17 cellular contexts compared by ENCODE assay signal in genomic region chr9:125996671-125997509, GRCh38.
"Had no signal": no experiment of that assay in that cellular context is flagged by ENCODE, and none has a peak within 500 bp of the region (broad histone marks: within the 10 kb centered on the region; RNA-seq: fewer than 3 reads in every experiment).

No MANE protein-coding gene starts in this region.

- H3K36me3 Mint-ChIP-seq: activated naive CD8-positive, alpha-beta T cell treated with anti-CD3 and anti-CD28 coated beads, Interleukin-2, amount 10 ng/mL, durations not matched to agents 7 days and 5 days; naive thymus-derived CD8-positive, alpha-beta T cell; type B pancreatic cell; WTC11 had no signal

- H3K4me1 Mint-ChIP-seq: activated naive CD8-positive, alpha-beta T cell treated with anti-CD3 and anti-CD28 coated beads, Interleukin-2, amount 10 ng/mL, durations not matched to agents 7 days and 5 days had no signal

- H3K9me3 ChIP-seq: heart right ventricle, thoracic aorta had no signal

- H3K4me1 ChIP-seq: heart right ventricle had no signal

- DNase-seq: activated naive CD4-positive, alpha-beta T cell; activated naive CD8-positive, alpha-beta T cell treated with anti-CD3 and anti-CD28 coated beads, Interleukin-2, amount 10 ng/mL, durations not matched to agents 7 days and 5 days; activated T-cell treated with anti-CD3 and anti-CD28 coated beads, Interleukin-2, amount 50 U/mL, for 1 hour; amygdala; effector CD4-positive, alpha-beta T cell; erythroblast; foreskin fibroblast; heart right ventricle; nucleus accumbens; stimulated activated CD4-positive, alpha-beta T cell treated with anti-CD3 and anti-CD28 coated beads, Interleukin-4, amount 100 ng/mL, for 1 hour; stimulated activated naive CD4-positive, alpha-beta T cell treated with Interleukin-2 at 50 U/mL for 16 hours; T1000 had no signal

- H3K4me3 ChIP-seq: heart right ventricle, thoracic aorta had no signal

- H3K27ac ChIP-seq: heart right ventricle, thoracic aorta had no signal

- ATAC-seq: heart right ventricle; naive thymus-derived CD8-positive, alpha-beta T cell; WTC11 had no signal

- H3K36me3 ChIP-seq: heart right ventricle, thoracic aorta had no signal

- H3K4me3 Mint-ChIP-seq: activated naive CD8-positive, alpha-beta T cell treated with anti-CD3 and anti-CD28 coated beads, Interleukin-2, amount 10 ng/mL, durations not matched to agents 7 days and 5 days; dendritic cell treated with granulocyte-macrophage colony-stimulating factor and Interleukin-4, amounts not matched to agents 40 ng/mL and 50 ng/mL, for 4 days; naive thymus-derived CD8-positive, alpha-beta T cell; type B pancreatic cell; WTC11 had no signal

- H3K27ac Mint-ChIP-seq: activated naive CD8-positive, alpha-beta T cell treated with anti-CD3 and anti-CD28 coated beads, Interleukin-2, amount 10 ng/mL, durations not matched to agents 7 days and 5 days; dendritic cell treated with granulocyte-macrophage colony-stimulating factor and Interleukin-4, amounts not matched to agents 40 ng/mL and 50 ng/mL, for 4 days; type B pancreatic cell; WTC11 had no signal

- H3K9me3 Mint-ChIP-seq: activated naive CD8-positive, alpha-beta T cell treated with anti-CD3 and anti-CD28 coated beads, Interleukin-2, amount 10 ng/mL, durations not matched to agents 7 days and 5 days; dendritic cell treated with granulocyte-macrophage colony-stimulating factor and Interleukin-4, amounts not matched to agents 40 ng/mL and 50 ng/mL, for 4 days; naive thymus-derived CD8-positive, alpha-beta T cell; type B pancreatic cell; WTC11 had no signal
